Comparison of ENCODE assay signal across 21 cellular contexts in the genomic region with DNA sequence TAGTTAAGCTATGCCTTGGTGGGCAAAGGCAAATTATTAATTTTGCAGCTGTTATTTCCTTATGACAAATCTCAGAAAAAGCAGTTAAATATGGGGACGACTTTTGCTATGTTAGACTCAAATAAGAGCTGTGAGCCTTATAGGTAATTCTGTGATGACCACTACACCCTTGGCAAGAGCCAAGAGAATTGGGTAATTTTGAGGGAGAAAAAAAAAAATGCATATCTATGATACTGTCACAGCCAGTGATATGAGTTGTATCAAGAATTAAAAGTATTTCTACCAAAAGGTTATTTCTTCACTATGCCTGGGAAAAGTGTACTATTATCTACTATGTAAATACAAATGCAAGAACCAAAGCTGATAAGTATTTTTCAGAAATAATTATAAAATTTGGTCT. TPM values are rescaled to one million over a fixed set of nuclear protein-coding genes. Genes with fewer than 3 reads are reported as not detected.
DNase-seq lines count a peak whose midpoint lies in the region; ATAC-seq and TF ChIP-seq lines count a peak whose summit lies in the region.
"Had no signal": no experiment of that assay in that cellular context is flagged by ENCODE, and none has a peak within 500 bp of the region (broad histone marks: within the 10 kb centered on the region; RNA-seq: fewer than 3 reads in every experiment).

No MANE protein-coding gene starts in this region.

- H3K9me3 ChIP-seq in T-helper 17 cell (ENCODE audit: control insufficient read depth, low read length, poor library complexity, severe bottlenecking), result no peaks in the 10 kb centered on the region
- H3K9me3 ChIP-seq: BE2C, Caco-2 had no signal

- ATAC-seq in T-helper 17 cell (no peak), HG03095 (IDR thresholded peaks at IDR 0.05; ENCODE audit: unreplicated experiment) (no peak)
- ATAC-seq: HCT116, HepG2 had no signal

- H3K27me3 Mint-ChIP-seq in T-helper 17 cell, result no peaks in the 10 kb centered on the region
- H3K27me3 Mint-ChIP-seq: CD4-positive, alpha-beta T cell; IgD-negative memory B cell had no signal

- H3K27ac Mint-ChIP-seq in T-helper 17 cell, result peak overlapping the region; percentile 24
- H3K27ac Mint-ChIP-seq: CD4-positive, alpha-beta T cell; HFFc6; IgD-negative memory B cell had no signal

- peaks cover 22% of the 10 kb centered on the region for H3K36me3 Mint-ChIP-seq in T-helper 17 cell (ENCODE audit: low read depth)

- DNase-seq in LHCN-M2 (ENCODE audit: low read depth) (peak; percentile 5), T-helper 17 cell (no peak), fibroblast of the aortic adventitia (ENCODE audit: low read depth) (peak; percentile 27), cerebellum (ENCODE audit: low spot score) (no peak), NAMALWA (ENCODE audit: low spot score) (no peak), superior temporal gyrus (ENCODE audit: extremely low spot score) (no peak)
- DNase-seq: ACHN; BE2C; C1 segment of cervical spinal cord; Caco-2; CD4-positive, alpha-beta T cell; DMS153; DMS79; GDM1; GOT3; H7; HFFc6 had no signal

- TF ChIP-seq CTCF in fibroblast of the aortic adventitia (IDR thresholded peaks at IDR 0.05; ENCODE audit: insufficient read depth, low read length), result no peak

- no peak overlapping the region for H3K4me3 Mint-ChIP-seq in T-helper 17 cell
- H3K4me3 Mint-ChIP-seq: CD4-positive, alpha-beta T cell; HFFc6; IgD-negative memory B cell had no signal

- no peak overlapping the region for H3K4me3 ChIP-seq in fibroblast of the aortic adventitia (ENCODE audit: low read depth, low read length)

- H3K4me1 Mint-ChIP-seq in T-helper 17 cell, result peaks cover 22% of the 10 kb centered on the region

RNA-seq across cellular contexts. Expression of gene SCAF11, which starts 43.9 kb away (rescaled TPM):
- total RNA-seq in LHCN-M2 (2014; rRNA removed) (91.9 and 125 TPM in 2 replicates), T-helper 17 cell (100 to 1,000 TPM; 165 to 166 TPM), fibroblast of the aortic adventitia (ENCODE audit: low replicate concordance) (134 and 341 TPM in 2 replicates), cerebellum (101 TPM)
- 26.8 TPM for polyA plus RNA-seq in LHCN-M2 (2012)

Comparison
In these comparisons a context has a peak if more than half of its experiments do, and no peak if none do; other contexts are left out.
1. DNase-seq: peak in LHCN-M2 (single experiment) and fibroblast of the aortic adventitia (single experiment); none in T-helper 17 cell (0 of 3), cerebellum (single experiment), NAMALWA (single experiment) and superior temporal gyrus (single experiment).